36 cellular contexts compared by ENCODE assay signal in the genomic region with DNA sequence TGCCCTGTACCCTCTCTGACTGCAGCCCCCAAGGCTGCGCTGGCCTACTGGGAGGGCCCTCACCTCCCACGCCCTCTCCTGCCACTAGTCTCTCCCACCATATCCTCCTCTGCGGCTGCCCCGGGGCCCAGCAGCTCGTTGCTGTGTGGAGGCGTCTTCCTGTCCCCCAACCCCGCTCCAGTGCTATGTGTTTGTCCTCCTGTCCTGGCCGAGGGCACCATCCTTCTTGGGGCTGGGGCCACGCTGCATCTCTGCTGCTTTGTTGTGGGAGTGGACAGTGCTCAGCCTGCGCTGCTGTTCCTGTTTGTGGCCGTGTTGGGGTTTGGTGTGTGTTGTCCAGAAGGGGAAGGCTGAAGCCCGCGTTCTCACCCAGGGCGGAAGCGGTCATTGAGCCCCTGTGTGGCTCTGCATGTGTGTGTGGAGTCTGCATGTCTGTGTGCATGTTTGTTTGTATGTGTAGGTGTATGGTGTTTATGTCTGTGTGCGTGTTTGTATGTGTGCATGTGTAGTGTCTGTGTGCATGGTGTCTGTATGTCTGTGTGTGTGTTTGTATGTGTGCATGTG. TPM values are rescaled to one million over a fixed set of nuclear protein-coding genes. Genes with fewer than 3 reads are reported as not detected.
"Had no signal": no experiment of that assay in that cellular context is flagged by ENCODE, and none has a peak within 500 bp of the region (broad histone marks: within the 10 kb centered on the region; RNA-seq: fewer than 3 reads in every experiment).

No MANE protein-coding gene starts in this region.

- H3K36me3 ChIP-seq: ovary, WERI-Rb-1 had no signal

- H3K4me1 ChIP-seq: adrenal gland, body of pancreas, gastrocnemius medialis, prostate gland, suprapubic skin, tibial artery, upper lobe of right lung had no signal

- H3K4me2 ChIP-seq: smooth muscle cell had no signal

- FAIRE-seq: kidney had no signal

- H3K27ac ChIP-seq: adrenal gland, body of pancreas, coronary artery, gastrocnemius medialis, suprapubic skin, tibial artery, upper lobe of right lung, WERI-Rb-1 had no signal

- DNase-seq: activated CD4-positive, alpha-beta memory T cell treated with anti-CD3 and anti-CD28 coated beads for 36 hours; activated CD4-positive, alpha-beta T cell treated with anti-CD3 and anti-CD28 coated beads, Interleukin-2, amount 10 ng/mL, durations not matched to agents 24 days and 14 days; activated CD8-positive, alpha-beta memory T cell treated with anti-CD3 and anti-CD28 coated beads, Interleukin-2, amount 50 U/mL, for 4 hours; activated effector memory CD4-positive, alpha-beta T cell treated with anti-CD3 and anti-CD28 coated beads, Interleukin-2, amount 50 U/mL, for 16 hours; activated naive CD4-positive, alpha-beta T cell treated with anti-CD3 and anti-CD28 coated beads for 36 hours; activated naive CD8-positive, alpha-beta T cell treated with anti-CD3 and anti-CD28 coated beads for 36 hours; activated T-cell treated with anti-CD3 and anti-CD28 coated beads, Interleukin-2, amount 50 U/mL, for 1 hour; adrenal gland; aorta; body of pancreas; dorsolateral prefrontal cortex; effector memory CD4-positive, alpha-beta T cell; gastrocnemius medialis; head of caudate nucleus; hippocampal formation; kidney; left colon; midbrain; naive thymus-derived CD8-positive, alpha-beta T cell; retina; stimulated activated CD4-positive, alpha-beta T cell treated with anti-CD3 and anti-CD28 coated beads, Interleukin-15, amount 100 ng/mL, for 24 hours; stimulated activated CD4-positive, alpha-beta T cell treated with anti-CD3 and anti-CD28 coated beads, Interleukin-2, amount 100 ng/mL, for 24 hours; stimulated activated naive B cell treated with anti-CD40 and anti-IgM and Interleukin-4, amounts not matched to agents 10 μg/mL and 1 μg/mL and 100 μg/mL, for 72 hours; T-helper 17 cell; T1000; tibial artery; upper lobe of right lung; WERI-Rb-1 had no signal

- H3K27me3 ChIP-seq: adrenal gland, body of pancreas, dorsolateral prefrontal cortex, gastrocnemius medialis, ovary, suprapubic skin, tibial artery, upper lobe of right lung had no signal

- ATAC-seq: activated CD4-positive, CD25-positive, alpha-beta regulatory T cell treated with anti-CD3 and anti-CD28 coated beads, Interleukin-2, amount 50 U/mL, for 24 hours; body of pancreas; gastrocnemius medialis; left colon; naive thymus-derived CD8-positive, alpha-beta T cell; stimulated activated naive B cell treated with anti-CD40 and anti-IgM and Interleukin-4, amounts not matched to agents 10 μg/mL and 1 μg/mL and 100 μg/mL, for 72 hours; T-helper 17 cell; upper lobe of right lung had no signal

- H3K4me3 ChIP-seq: adrenal gland, body of pancreas, coronary artery, gastrocnemius medialis, ovary, prostate gland, smooth muscle cell, suprapubic skin, tibial artery, upper lobe of right lung had no signal

- H3K9me3 ChIP-seq: adrenal gland, body of pancreas, gastrocnemius medialis, ovary, prostate gland, suprapubic skin, tibial artery, upper lobe of right lung had no signal

RNA-seq across cellular contexts. Expression of a gene that starts 51.4 kb away (rescaled TPM):
- total RNA-seq: activated CD4-positive, alpha-beta memory T cell treated with anti-CD3 and anti-CD28 coated beads for 36 hours; activated CD4-positive, alpha-beta T cell treated with anti-CD3 and anti-CD28 coated beads, Interleukin-2, amount 10 ng/mL, durations not matched to agents 24 days and 14 days; activated CD8-positive, alpha-beta memory T cell treated with anti-CD3 and anti-CD28 coated beads for 36 hours; activated naive CD4-positive, alpha-beta T cell treated with anti-CD3 and anti-CD28 coated beads for 36 hours; activated naive CD8-positive, alpha-beta T cell treated with anti-CD3 and anti-CD28 coated beads for 36 hours; activated T-helper 1 cell treated with anti-CD3 and anti-CD28 coated beads, Interleukin-12 subunit alpha, Interleukin-12 subunit beta, Interleukin-2, Interleukin-4 antibody, amounts not matched to agents 30 ng/mL and 10 ng/mL and 1 ng/mL, durations not matched to agents 14 hours and 24 hours and 36 hours; naive thymus-derived CD8-positive, alpha-beta T cell; T-helper 17 cell had no signal
- polyA plus RNA-seq: naive thymus-derived CD8-positive, alpha-beta T cell had no signal
